Comparison of ENCODE assay signal across 21 cellular contexts in the genomic region with DNA sequence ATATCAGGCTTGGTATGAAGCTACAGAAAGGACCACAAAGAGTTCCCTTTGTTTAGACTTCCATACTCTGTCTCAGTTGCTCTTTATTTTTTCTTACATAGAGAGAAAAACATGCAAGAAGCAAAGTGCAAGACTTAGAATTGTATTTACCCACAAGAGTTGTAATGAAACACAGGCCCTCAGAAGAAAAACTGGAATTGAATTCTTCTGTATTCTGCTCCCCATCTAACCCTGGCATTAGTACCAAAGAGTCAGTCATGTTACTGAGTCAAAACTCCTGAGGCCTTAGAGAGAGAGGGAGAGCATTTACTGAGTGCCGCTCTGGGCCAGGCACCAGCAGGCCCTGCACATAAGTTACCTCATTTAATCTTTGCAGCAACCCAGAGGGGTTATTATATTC. TPM values are rescaled to one million over a fixed set of nuclear protein-coding genes. Genes with fewer than 3 reads are reported as not detected.
DNase-seq lines count a peak whose midpoint lies in the region; ATAC-seq, FAIRE-seq and TF ChIP-seq lines count a peak whose summit lies in the region.
"Had no signal": no experiment of that assay in that cellular context is flagged by ENCODE, and none has a peak within 500 bp of the region (broad histone marks: within the 10 kb centered on the region; RNA-seq: fewer than 3 reads in every experiment).

No MANE protein-coding gene starts in this region.

- peaks cover 19% of the 10 kb centered on the region for H3K4me1 Mint-ChIP-seq in glutamatergic neuron (ENCODE audit: low read depth, unreplicated experiment)

- H3K36me3 ChIP-seq in HUES64 (ENCODE audit: insufficient read depth, low read length): peaks cover 17% of the 10 kb centered on the region
- H3K36me3 ChIP-seq: pancreas, SJCRH30 had no signal

- H3K36me3 Mint-ChIP-seq in glutamatergic neuron (ENCODE audit: unreplicated experiment): no peaks in the 10 kb centered on the region
- H3K36me3 Mint-ChIP-seq: activated naive CD4-positive, alpha-beta T cell treated with anti-CD3 and anti-CD28 coated beads, Interleukin-2, amount 10 ng/mL, durations not matched to agents 7 days and 5 days had no signal

- H3K9me3 ChIP-seq in HUES64 (ENCODE audit: insufficient read depth, low read depth, low read length): no peaks in the 10 kb centered on the region
- H3K9me3 ChIP-seq: heart right ventricle, pancreas, Peyer's patch, SJCRH30 had no signal

- no peak for TF ChIP-seq CTCF in glutamatergic neuron (IDR thresholded peaks at IDR 0.05; ENCODE audit: partially characterized antibody, unreplicated experiment)

- H3K4me3 ChIP-seq in HUES64 (ENCODE audit: low read length): no peak overlapping the region
- H3K4me3 ChIP-seq: GM12878, heart right ventricle, Peyer's patch, SJCRH30 had no signal

- no peak overlapping the region for H3K9ac ChIP-seq in HUES64 (ENCODE audit: low read depth, low read length)

- no peaks in the 10 kb centered on the region for H3K9me3 Mint-ChIP-seq in glutamatergic neuron (ENCODE audit: unreplicated experiment)
- H3K9me3 Mint-ChIP-seq: activated naive CD4-positive, alpha-beta T cell treated with anti-CD3 and anti-CD28 coated beads, Interleukin-2, amount 10 ng/mL, durations not matched to agents 7 days and 5 days; activated T-cell treated with anti-CD3 and anti-CD28 coated beads, Interleukin-2, amount 50 U/mL, for 4 hours; central memory CD8-positive, alpha-beta T cell; nephron had no signal

- peaks cover 8% of the 10 kb centered on the region for H3K27me3 Mint-ChIP-seq in glutamatergic neuron (ENCODE audit: unreplicated experiment)

- H3K4me3 Mint-ChIP-seq in glutamatergic neuron (ENCODE audit: unreplicated experiment): no peak overlapping the region
- H3K4me3 Mint-ChIP-seq: activated naive CD4-positive, alpha-beta T cell treated with anti-CD3 and anti-CD28 coated beads, Interleukin-2, amount 10 ng/mL, durations not matched to agents 7 days and 5 days; activated T-cell treated with anti-CD3 and anti-CD28 coated beads, Interleukin-2, amount 50 U/mL, for 4 hours; central memory CD8-positive, alpha-beta T cell had no signal

- WGBS in HUES64: 80% methylated on average over 1 of the region's 1 CpG

- peaks cover 46% of the 10 kb centered on the region for H3K4me1 ChIP-seq in HUES64 (ENCODE audit: insufficient read depth, low read length)
- H3K4me1 ChIP-seq: SJCRH30 had no signal

- no peak for ATAC-seq in GM19397 (IDR thresholded peaks at IDR 0.05; ENCODE audit: unreplicated experiment)
- ATAC-seq in HG03520 (IDR thresholded peaks at IDR 0.05; ENCODE audit: unreplicated experiment): no peak

- FAIRE-seq in HTR-8/SVneo (lab: Jason Lieb, UNC): no peak
- FAIRE-seq: pancreas, TTC549 had no signal

- H3K27me3 ChIP-seq in HUES64 (ENCODE audit: insufficient read depth, low read length): no peaks in the 10 kb centered on the region
- H3K27me3 ChIP-seq: pancreas, Peyer's patch, SJCRH30 had no signal

- peak overlapping the region; percentile 1 for H3K27ac ChIP-seq in HUES64 (ENCODE audit: low read depth, low read length)
- peak overlapping the region; percentile 96 for H3K27ac ChIP-seq in caudate nucleus (ENCODE audit: low read depth, low read length)
- H3K27ac ChIP-seq: SJCRH30 had no signal

- DNase-seq in caudate nucleus (lab: John Stamatoyannopoulos, UW) (no peak), midbrain (lab: John Stamatoyannopoulos, UW) (peak; percentile 31), superior temporal gyrus (ENCODE audit: extremely low spot score) (peak; percentile 66), glutamatergic neuron (no peak), HTR-8/SVneo (ENCODE audit: insufficient read length, low spot score) (no peak)
- DNase-seq: NCI-H1048, NCI-H187, NCI-H524 treated with DMSO at 0.1 percent for 48 hours had no signal

- no peak overlapping the region for H3K27ac Mint-ChIP-seq in glutamatergic neuron (ENCODE audit: unreplicated experiment)
- H3K27ac Mint-ChIP-seq: activated naive CD4-positive, alpha-beta T cell treated with anti-CD3 and anti-CD28 coated beads, Interleukin-2, amount 10 ng/mL, durations not matched to agents 7 days and 5 days had no signal

RNA-seq across cellular contexts. Expression of gene DLAT, which starts 43.9 kb away (rescaled TPM):
- 54.7 TPM for polyA plus RNA-seq in HUES64 (2013, experiment 1 of 2)
- 57.2 TPM for polyA plus RNA-seq in HUES64 (2013, experiment 2 of 2)
- total RNA-seq in glutamatergic neuron (ENCODE audit: unreplicated experiment): 55.0 TPM

RNA-seq across cellular contexts. Expression of gene DIXDC1, which starts 44.1 kb away (rescaled TPM):
- polyA plus RNA-seq in HUES64 (2013, experiment 1 of 2): 8.9 TPM
- polyA plus RNA-seq in HUES64 (2013, experiment 2 of 2): 10.5 TPM
- 27.2 TPM for total RNA-seq in glutamatergic neuron (ENCODE audit: unreplicated experiment)

Comparison
In these comparisons a context has a peak if more than half of its experiments do, and no peak if none do; other contexts are left out.
1. DNase-seq: peak in midbrain (single experiment) and superior temporal gyrus (single experiment); none in caudate nucleus (0 of 61), glutamatergic neuron (single experiment) and HTR-8/SVneo (single experiment).